Comparison of ENCODE assay signal across 8 cellular contexts in the genomic region with DNA sequence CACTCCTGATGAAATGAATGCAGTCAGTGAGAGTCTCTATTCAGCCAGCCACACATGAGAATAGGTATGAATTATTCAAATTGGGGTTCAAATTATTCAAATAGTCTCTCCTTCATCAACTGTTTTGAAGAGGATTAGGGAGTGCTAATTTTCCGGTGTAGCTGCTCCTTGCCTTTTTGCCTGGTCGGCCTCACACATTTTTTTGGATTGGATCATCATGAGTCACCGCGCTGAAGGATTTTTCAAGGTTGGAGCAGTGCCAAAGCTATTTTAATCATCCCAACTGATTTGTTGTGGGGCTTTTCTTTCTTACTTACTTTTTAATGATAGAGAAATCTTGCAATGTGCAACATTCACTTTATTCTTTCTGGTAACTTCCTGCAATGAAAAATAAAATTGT. TPM values are rescaled to one million over a fixed set of nuclear protein-coding genes. Genes with fewer than 3 reads are reported as not detected.
DNase-seq lines count a peak whose midpoint lies in the region; ATAC-seq and TF ChIP-seq lines count a peak whose summit lies in the region.

No MANE protein-coding gene starts in this region.

- H3K27me3 Mint-ChIP-seq in glutamatergic neuron (ENCODE audit: unreplicated experiment): no peaks in the 10 kb centered on the region
- H3K27me3 Mint-ChIP-seq in stimulated activated naive B cell treated with anti-CD40 and anti-IgM and Interleukin-4, amounts not matched to agents 10 μg/mL and 1 μg/mL and 100 μg/mL, for 72 hours: no peaks in the 10 kb centered on the region

- H3K27ac Mint-ChIP-seq in glutamatergic neuron (ENCODE audit: unreplicated experiment): no peak overlapping the region
- H3K27ac Mint-ChIP-seq in stimulated activated naive B cell treated with anti-CD40 and anti-IgM and Interleukin-4, amounts not matched to agents 10 μg/mL and 1 μg/mL and 100 μg/mL, for 72 hours: no peak overlapping the region

- H3K9me3 Mint-ChIP-seq in glutamatergic neuron (ENCODE audit: unreplicated experiment): no peaks in the 10 kb centered on the region
- no peaks in the 10 kb centered on the region for H3K9me3 Mint-ChIP-seq in stimulated activated naive B cell treated with anti-CD40 and anti-IgM and Interleukin-4, amounts not matched to agents 10 μg/mL and 1 μg/mL and 100 μg/mL, for 72 hours

- no peaks in the 10 kb centered on the region for H3K9me3 ChIP-seq in endocrine pancreas (ENCODE audit: control insufficient read depth, low read length)

- no peaks in the 10 kb centered on the region for H3K36me3 ChIP-seq in endocrine pancreas (ENCODE audit: control insufficient read depth, insufficient read depth, low read length)

- H3K27me3 ChIP-seq in endocrine pancreas (ENCODE audit: control insufficient read depth, insufficient read depth, low read length): no peaks in the 10 kb centered on the region

- H3K9ac ChIP-seq in endocrine pancreas (ENCODE audit: control insufficient read depth, insufficient read depth, low read length): no peak overlapping the region

- TF ChIP-seq CTCF in glutamatergic neuron (IDR thresholded peaks at IDR 0.05; ENCODE audit: partially characterized antibody, unreplicated experiment): no peak

- peaks cover 37% of the 10 kb centered on the region for H3K4me1 ChIP-seq in endocrine pancreas (ENCODE audit: control insufficient read depth, insufficient read depth, low read length)

- peak overlapping the region; percentile 27 for H3K4me3 ChIP-seq in endocrine pancreas (ENCODE audit: control insufficient read depth, insufficient read depth, low read length)

- no peak overlapping the region for H3K4me3 Mint-ChIP-seq in glutamatergic neuron (ENCODE audit: unreplicated experiment)
- no peak overlapping the region for H3K4me3 Mint-ChIP-seq in stimulated activated naive B cell treated with anti-CD40 and anti-IgM and Interleukin-4, amounts not matched to agents 10 μg/mL and 1 μg/mL and 100 μg/mL, for 72 hours

- H3K36me3 Mint-ChIP-seq in glutamatergic neuron (ENCODE audit: unreplicated experiment): no peaks in the 10 kb centered on the region
- H3K36me3 Mint-ChIP-seq in stimulated activated naive B cell treated with anti-CD40 and anti-IgM and Interleukin-4, amounts not matched to agents 10 μg/mL and 1 μg/mL and 100 μg/mL, for 72 hours: no peaks in the 10 kb centered on the region

- DNase-seq in GM03348 (ENCODE audit: low spot score) (peak; percentile 70), NCI-H510A (lab: John Stamatoyannopoulos, UW) (peak; percentile 24), non-pigmented ciliary epithelial cell (ENCODE audit: low read depth) (peak; percentile 77), glutamatergic neuron (no peak)
- no peak for DNase-seq in stimulated activated naive B cell treated with anti-CD40 and anti-IgM and Interleukin-4, amounts not matched to agents 10 μg/mL and 1 μg/mL and 100 μg/mL, for 72 hours
- DNase-seq in stimulated activated CD4-positive, alpha-beta T cell treated with anti-CD3 and anti-CD28 coated beads, Interleukin-1b, Interleukin-23, amount 100 ng/mL, for 48 hours: no peak

- ATAC-seq in stimulated activated naive B cell treated with anti-CD40 and anti-IgM and Interleukin-4, amounts not matched to agents 10 μg/mL and 1 μg/mL and 100 μg/mL, for 72 hours (replicated peaks): no peak
- ATAC-seq in GM21717 (IDR thresholded peaks at IDR 0.05; ENCODE audit: unreplicated experiment): no peak

- peaks cover 20% of the 10 kb centered on the region for H3K4me1 Mint-ChIP-seq in glutamatergic neuron (ENCODE audit: low read depth, unreplicated experiment)
- no peaks in the 10 kb centered on the region for H3K4me1 Mint-ChIP-seq in stimulated activated naive B cell treated with anti-CD40 and anti-IgM and Interleukin-4, amounts not matched to agents 10 μg/mL and 1 μg/mL and 100 μg/mL, for 72 hours

RNA-seq across cellular contexts. Expression of gene DTNA, which starts 2.4 kb away (rescaled TPM):
- total RNA-seq in glutamatergic neuron (ENCODE audit: unreplicated experiment): 29.5 TPM

Comparison
In these comparisons a context has a peak if more than half of its experiments do, and no peak if none do; other contexts are left out.
1. DNase-seq: peak in GM03348 (single experiment), NCI-H510A (single experiment) and non-pigmented ciliary epithelial cell (single experiment); none in glutamatergic neuron (single experiment), stimulated activated naive B cell treated with anti-CD40 and anti-IgM and Interleukin-4, amounts not matched to agents 10 μg/mL and 1 μg/mL and 100 μg/mL, for 72 hours (single experiment) and stimulated activated CD4-positive, alpha-beta T cell treated with anti-CD3 and anti-CD28 coated beads, Interleukin-1b, Interleukin-23, amount 100 ng/mL, for 48 hours (single experiment).